39 cellular contexts compared by ENCODE assay signal in the genomic region with DNA sequence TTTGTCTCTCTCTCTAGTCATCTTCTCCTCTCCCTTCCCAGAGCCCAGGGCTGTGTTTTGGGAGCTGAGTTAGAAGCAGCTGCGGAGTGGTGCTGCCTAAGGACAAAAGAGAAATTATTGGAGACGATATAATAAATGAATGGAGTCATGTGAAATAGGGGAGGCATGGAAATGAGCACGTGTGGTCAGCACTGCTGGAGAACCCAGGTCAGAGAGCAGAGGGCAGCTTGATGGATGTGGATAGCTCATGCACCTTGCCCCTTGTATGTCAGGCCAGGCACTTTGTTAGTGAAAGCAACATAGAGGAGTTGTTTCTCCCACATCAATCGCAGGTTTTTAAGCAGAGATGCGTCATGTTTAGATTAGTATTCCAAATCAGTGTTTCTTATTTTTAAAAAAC. TPM values are rescaled to one million over a fixed set of nuclear protein-coding genes. Genes with fewer than 3 reads are reported as not detected.
"Had no signal": no experiment of that assay in that cellular context is flagged by ENCODE, and none has a peak within 500 bp of the region (broad histone marks: within the 10 kb centered on the region; RNA-seq: fewer than 3 reads in every experiment).

No MANE protein-coding gene starts in this region.

- H3K4me3 Mint-ChIP-seq: activated B cell treated with CpG ODN at 0.5 μM for 24 hours; activated CD4-positive, alpha-beta memory T cell treated with anti-CD3 and anti-CD28 coated beads for 36 hours; activated CD4-positive, alpha-beta T cell treated with anti-CD3 and anti-CD28 coated beads, Interleukin-2, amount 10 ng/mL, durations not matched to agents 24 days and 14 days; activated CD8-positive, alpha-beta T cell treated with anti-CD3 and anti-CD28 coated beads for 36 hours; activated naive CD4-positive, alpha-beta T cell treated with anti-CD3 and anti-CD28 coated beads for 36 hours; activated naive CD8-positive, alpha-beta T cell treated with anti-CD3 and anti-CD28 coated beads for 36 hours; activated T-cell treated with anti-CD3 and anti-CD28 coated beads, Interleukin-2, amount 50 U/mL, for 4 hours; activated T-cell treated with anti-CD3 and anti-CD28 coated beads, Interleukin-2, amount 50 U/mL, for 72 hours; activated T-helper 1 cell treated with anti-CD3 and anti-CD28 coated beads, Interleukin-12 subunit alpha, Interleukin-12 subunit beta, Interleukin-2, Interleukin-4 antibody, amounts not matched to agents 30 ng/mL and 10 ng/mL and 1 ng/mL, durations not matched to agents 14 hours and 24 hours and 36 hours; activated T-helper 17 cell treated with anti-CD3 and anti-CD28 coated beads, Interleukin-2, amount 50 U/mL, for 72 hours; T-cell; T-helper 2 cell treated with Interferon-gamma antibody and Interleukin-4, amounts not matched to agents 5 μg/mL and 100 μg/mL, for 36 hours had no signal

- FAIRE-seq: astrocyte, TTC549 had no signal

- H3K27me3 Mint-ChIP-seq: activated naive CD8-positive, alpha-beta T cell treated with anti-CD3 and anti-CD28 coated beads for 36 hours had no signal

- ATAC-seq: activated CD8-positive, alpha-beta T cell treated with anti-CD3 and anti-CD28 coated beads for 36 hours; activated naive CD4-positive, alpha-beta T cell treated with anti-CD3 and anti-CD28 coated beads, Interleukin-2, amount 50 U/mL, for 72 hours; activated T-cell treated with anti-CD3 and anti-CD28 coated beads, Interleukin-2, amount 50 U/mL, for 4 hours; activated T-cell treated with anti-CD3 and anti-CD28 coated beads, Interleukin-2, amount 50 U/mL, for 72 hours; activated T-helper 17 cell treated with anti-CD3 and anti-CD28 coated beads, Interleukin-2, amount 50 U/mL, for 72 hours; body of pancreas; T-cell had no signal

- H3K27ac ChIP-seq: adrenal gland, body of pancreas, brain microvascular endothelial cell, breast epithelium, VCaP had no signal

- H3K4me1 Mint-ChIP-seq: activated B cell treated with CpG ODN at 0.5 μM for 24 hours; activated naive CD8-positive, alpha-beta T cell treated with anti-CD3 and anti-CD28 coated beads for 36 hours; activated T-helper 17 cell treated with anti-CD3 and anti-CD28 coated beads, Interleukin-2, amount 50 U/mL, for 72 hours; T-cell had no signal

- H3K36me3 Mint-ChIP-seq: activated CD4-positive, alpha-beta memory T cell treated with anti-CD3 and anti-CD28 coated beads for 36 hours; activated naive CD4-positive, alpha-beta T cell treated with anti-CD3 and anti-CD28 coated beads, Interleukin-2, amount 50 U/mL, for 72 hours; activated naive CD8-positive, alpha-beta T cell treated with anti-CD3 and anti-CD28 coated beads for 36 hours; T-cell had no signal

- H3K36me3 ChIP-seq: adrenal gland, brain microvascular endothelial cell, breast epithelium had no signal

- H3K27me3 ChIP-seq: adrenal gland, body of pancreas, brain microvascular endothelial cell, breast epithelium had no signal

- H3K9me3 Mint-ChIP-seq: activated B cell treated with CpG ODN at 0.5 μM for 24 hours; activated CD4-positive, alpha-beta memory T cell treated with anti-CD3 and anti-CD28 coated beads for 36 hours; activated CD4-positive, alpha-beta T cell treated with anti-CD3 and anti-CD28 coated beads, Interleukin-2, amount 10 ng/mL, durations not matched to agents 24 days and 14 days; activated CD8-positive, alpha-beta T cell treated with anti-CD3 and anti-CD28 coated beads for 36 hours; activated naive CD4-positive, alpha-beta T cell treated with anti-CD3 and anti-CD28 coated beads for 36 hours; activated naive CD8-positive, alpha-beta T cell treated with anti-CD3 and anti-CD28 coated beads for 36 hours; activated T-cell treated with anti-CD3 and anti-CD28 coated beads, Interleukin-2, amount 50 U/mL, for 4 hours; activated T-cell treated with anti-CD3 and anti-CD28 coated beads, Interleukin-2, amount 50 U/mL, for 72 hours; activated T-helper 1 cell treated with anti-CD3 and anti-CD28 coated beads, Interleukin-12 subunit alpha, Interleukin-12 subunit beta, Interleukin-2, Interleukin-4 antibody, amounts not matched to agents 30 ng/mL and 10 ng/mL and 1 ng/mL, durations not matched to agents 14 hours and 24 hours and 36 hours; activated T-helper 17 cell treated with anti-CD3 and anti-CD28 coated beads, Interleukin-2, amount 50 U/mL, for 72 hours; T-cell; T-helper 2 cell treated with Interferon-gamma antibody and Interleukin-4, amounts not matched to agents 5 μg/mL and 100 μg/mL, for 36 hours had no signal

- H3K4me3 ChIP-seq: adrenal gland, body of pancreas, breast epithelium had no signal

- DNase-seq: activated B cell treated with CpG ODN at 0.5 μM for 24 hours; activated CD4-positive, alpha-beta memory T cell treated with anti-CD3 and anti-CD28 coated beads for 36 hours; activated CD4-positive, alpha-beta T cell treated with anti-CD3 and anti-CD28 coated beads for 4 hours; activated CD4-positive, alpha-beta T cell treated with anti-CD3 and anti-CD28 coated beads, Interleukin-2, amount 10 ng/mL, durations not matched to agents 24 days and 14 days; activated CD4-positive, alpha-beta T cell treated with anti-CD3 and anti-CD28 coated beads, Interleukin-2, amount 50 U/mL, for 1 hour; activated CD4-positive, alpha-beta T cell treated with anti-CD3 and anti-CD28 coated beads, Interleukin-2, amount 50 U/mL, for 4 hours; activated CD4-positive, CD25-positive, alpha-beta regulatory T cell treated with anti-CD3 and anti-CD28 coated beads, Interleukin-2, amount 50 U/mL, for 72 hours; activated CD8-positive, alpha-beta memory T cell treated with anti-CD3 and anti-CD28 coated beads, Interleukin-2, amount 50 U/mL, for 4 hours; activated CD8-positive, alpha-beta T cell treated with anti-CD3 and anti-CD28 coated beads for 36 hours; activated effector memory CD4-positive, alpha-beta T cell treated with anti-CD3 and anti-CD28 coated beads, Interleukin-2, amount 50 U/mL, for 16 hours; activated gamma-delta T cell treated with Interleukin-2 at 50 U/mL for 16 hours; activated naive CD4-positive, alpha-beta T cell; activated naive CD4-positive, alpha-beta T cell treated with anti-CD3 and anti-CD28 coated beads for 36 hours; activated naive CD4-positive, alpha-beta T cell treated with anti-CD3 and anti-CD28 coated beads, Interleukin-2, amount 50 U/mL, for 16 hours; activated naive CD8-positive, alpha-beta T cell treated with anti-CD3 and anti-CD28 coated beads for 36 hours; activated T-cell treated with anti-CD3 and anti-CD28 coated beads for 4 hours; activated T-cell treated with anti-CD3 and anti-CD28 coated beads, Interleukin-2, amount 50 U/mL, for 1 hour; activated T-cell treated with anti-CD3 and anti-CD28 coated beads, Interleukin-2, amount 50 U/mL, for 4 hours; activated T-cell treated with anti-CD3 and anti-CD28 coated beads, Interleukin-2, amount 50 U/mL, for 72 hours; adrenal gland; amniotic stem cell; aorta; body of pancreas; brain microvascular endothelial cell; central memory CD4-positive, alpha-beta T cell; T-cell; T-helper 2 cell; T-helper 9 cell had no signal

- H3K4me1 ChIP-seq: breast epithelium had no signal

- H3K9me3 ChIP-seq: adrenal gland, body of pancreas, breast epithelium had no signal

- H3K27ac Mint-ChIP-seq: activated B cell treated with CpG ODN at 0.5 μM for 24 hours; activated CD4-positive, alpha-beta memory T cell treated with anti-CD3 and anti-CD28 coated beads for 36 hours; activated CD4-positive, alpha-beta T cell treated with anti-CD3 and anti-CD28 coated beads, Interleukin-2, amount 10 ng/mL, durations not matched to agents 24 days and 14 days; activated CD8-positive, alpha-beta T cell treated with anti-CD3 and anti-CD28 coated beads for 36 hours; activated naive CD4-positive, alpha-beta T cell treated with anti-CD3 and anti-CD28 coated beads for 36 hours; activated naive CD4-positive, alpha-beta T cell treated with anti-CD3 and anti-CD28 coated beads, Interleukin-2, amount 50 U/mL, for 72 hours; activated naive CD8-positive, alpha-beta T cell treated with anti-CD3 and anti-CD28 coated beads for 36 hours; activated T-cell treated with anti-CD3 and anti-CD28 coated beads, Interleukin-2, amount 50 U/mL, for 72 hours; activated T-helper 1 cell treated with anti-CD3 and anti-CD28 coated beads, Interleukin-12 subunit alpha, Interleukin-12 subunit beta, Interleukin-2, Interleukin-4 antibody, amounts not matched to agents 30 ng/mL and 10 ng/mL and 1 ng/mL, durations not matched to agents 14 hours and 24 hours and 36 hours; activated T-helper 17 cell treated with anti-CD3 and anti-CD28 coated beads, Interleukin-2, amount 50 U/mL, for 72 hours; T-cell; T-helper 2 cell treated with Interferon-gamma antibody and Interleukin-4, amounts not matched to agents 5 μg/mL and 100 μg/mL, for 36 hours had no signal

RNA-seq across cellular contexts. Expression of gene TTR, which starts 15.7 kb away (rescaled TPM):
- total RNA-seq: activated B cell treated with CpG ODN at 0.5 μM for 24 hours; activated CD4-positive, alpha-beta memory T cell treated with anti-CD3 and anti-CD28 coated beads for 36 hours; activated CD4-positive, alpha-beta T cell treated with anti-CD3 and anti-CD28 coated beads, Interleukin-2, amount 10 ng/mL, durations not matched to agents 24 days and 14 days; activated CD8-positive, alpha-beta memory T cell treated with anti-CD3 and anti-CD28 coated beads for 36 hours; activated CD8-positive, alpha-beta T cell treated with anti-CD3 and anti-CD28 coated beads for 36 hours; activated naive CD4-positive, alpha-beta T cell treated with anti-CD3 and anti-CD28 coated beads for 36 hours; activated naive CD4-positive, alpha-beta T cell treated with anti-CD3 and anti-CD28 coated beads, Interleukin-2, amount 50 U/mL, for 72 hours; activated naive CD8-positive, alpha-beta T cell treated with anti-CD3 and anti-CD28 coated beads for 36 hours; activated T-cell treated with anti-CD3 and anti-CD28 coated beads, Interleukin-2, amount 50 U/mL, for 72 hours; activated T-helper 1 cell treated with anti-CD3 and anti-CD28 coated beads, Interleukin-12 subunit alpha, Interleukin-12 subunit beta, Interleukin-2, Interleukin-4 antibody, amounts not matched to agents 30 ng/mL and 10 ng/mL and 1 ng/mL, durations not matched to agents 14 hours and 24 hours and 36 hours; activated T-helper 17 cell treated with anti-CD3 and anti-CD28 coated beads, Interleukin-2, amount 50 U/mL, for 72 hours; aorta; astrocyte; breast epithelium; cardiac septum; T-helper 1 cell treated with Interleukin-12 subunit alpha and Interleukin-12 subunit beta and Interleukin-4 antibody, amounts not matched to agents 30 ng/mL and 1 ng/mL, for 36 hours had no signal
